1 cellular context compared by ENCODE assay signal in the genomic region with DNA sequence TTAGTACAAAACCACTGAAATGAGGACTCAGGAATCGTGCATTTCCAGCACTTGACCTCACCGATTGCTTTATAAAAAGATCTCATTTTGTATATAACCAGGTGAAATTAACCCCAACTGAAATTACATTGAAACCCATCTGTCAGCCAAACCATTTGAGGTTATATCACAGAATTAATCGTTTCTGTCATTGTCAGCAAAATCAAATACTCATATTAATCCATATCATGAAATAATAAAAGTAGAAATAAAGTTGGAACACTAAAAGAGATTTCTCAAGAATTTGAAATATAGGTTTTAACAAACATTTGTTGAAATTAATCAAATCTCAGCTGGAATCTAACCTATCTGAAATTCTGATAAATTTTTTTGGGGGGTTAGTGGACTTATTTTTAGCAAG.
A peak's percentile ranks its signal among the peaks of the same experiment; 100 is the strongest.
TF ChIP-seq lines count a peak whose summit lies in the region.

No MANE protein-coding gene starts in this region.

TF ChIP-seq in K562, 482 proteins besides CTCF, POLR2A, EP300 and RAD21 (continued from another document):
- TF ChIP-seq, protein P1, sequence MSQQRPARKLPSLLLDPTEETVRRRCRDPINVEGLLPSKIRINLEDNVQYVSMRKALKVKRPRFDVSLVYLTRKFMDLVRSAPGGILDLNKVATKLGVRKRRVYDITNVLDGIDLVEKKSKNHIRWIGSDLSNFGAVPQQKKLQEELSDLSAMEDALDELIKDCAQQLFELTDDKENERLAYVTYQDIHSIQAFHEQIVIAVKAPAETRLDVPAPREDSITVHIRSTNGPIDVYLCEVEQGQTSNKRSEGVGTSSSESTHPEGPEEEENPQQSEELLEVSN (IDR thresholded peaks at IDR 0.05; ENCODE audit: borderline replicate concordance in 1 of 2, extremely low read depth in 1 of 2, insufficient read depth in 1 of 2, insufficient read length in 1 of 2, low read depth in 1 of 2, low read length in 1 of 2, poor library complexity in 1 of 2, severe bottlenecking in 1 of 2): no peak
- TF ChIP-seq HDAC3 (IDR thresholded peaks at IDR 0.05; ENCODE audit: borderline replicate concordance, partially characterized antibody): no peak
- TF ChIP-seq ZNF316 (IDR thresholded peaks at IDR 0.05): peak; percentile 52
- peak; percentile 39; the same call in 1 of the 2 replicates for TF ChIP-seq MAFF (IDR thresholded peaks at IDR 0.05; ENCODE audit: low read length)
